ENCODE assay signal across 28 cellular contexts in genomic region chr17:76404976-76405563, GRCh38. TPM values are rescaled to one million over a fixed set of nuclear protein-coding genes. Genes with fewer than 3 reads are reported as not detected.
A peak's percentile ranks its signal among the peaks of the same experiment; 100 is the strongest.
DNase-seq lines count a peak whose midpoint lies in the region; ATAC-seq and TF ChIP-seq lines count a peak whose summit lies in the region.
"Had no signal": no experiment of that assay in that cellular context is flagged by ENCODE, and none has a peak within 500 bp of the region (broad histone marks: within the 10 kb centered on the region; RNA-seq: fewer than 3 reads in every experiment).

No MANE protein-coding gene starts in this region.

- no peak overlapping the region for H3K14ac ChIP-seq in neuronal stem cell (ENCODE audit: low read length)

- H3K27me3 Mint-ChIP-seq in activated naive CD4-positive, alpha-beta T cell treated with anti-CD3 and anti-CD28 coated beads, Interleukin-2, amount 10 ng/mL, durations not matched to agents 7 days and 5 days: no peaks in the 10 kb centered on the region
- no peaks in the 10 kb centered on the region for H3K27me3 Mint-ChIP-seq in activated naive CD4-positive, alpha-beta T cell treated with anti-CD3 and anti-CD28 coated beads for 36 hours (ENCODE audit: low read depth)
- H3K27me3 Mint-ChIP-seq in activated CD4-positive, alpha-beta T cell treated with anti-CD3 and anti-CD28 coated beads, Interleukin-2, amount 10 ng/mL, durations not matched to agents 7 days and 5 days: no peaks in the 10 kb centered on the region
- H3K27me3 Mint-ChIP-seq: activated B cell treated with CpG ODN at 0.5 μM for 24 hours; activated naive CD8-positive, alpha-beta T cell; activated T-helper 17 cell treated with anti-CD3 and anti-CD28 coated beads, Interleukin-2, amount 50 U/mL, for 72 hours; CD8-positive, alpha-beta memory T cell; effector memory CD8-positive, alpha-beta T cell had no signal

- no peak overlapping the region for H2BK5ac ChIP-seq in neuronal stem cell (ENCODE audit: low read length)

- TF ChIP-seq CTCF in heart right ventricle (IDR thresholded peaks at IDR 0.05) (no peak), tibial nerve (IDR thresholded peaks at IDR 0.05) (no peak)

- POLR2A ChIA-PET in activated CD4-positive, alpha-beta T cell treated with anti-CD3 and anti-CD28 coated beads, Interleukin-2, amount 10 ng/mL, durations not matched to agents 7 days and 5 days (lab: Charles Lee): no interaction called here

- peak; percentile 11 for DNase-seq in activated naive CD4-positive, alpha-beta T cell treated with anti-CD3 and anti-CD28 coated beads, Interleukin-2, amount 10 ng/mL, durations not matched to agents 7 days and 5 days
- DNase-seq in activated naive CD4-positive, alpha-beta T cell treated with anti-CD3 and anti-CD28 coated beads for 36 hours: no peak
- peak in 1 of 2 donors; percentile 63 for DNase-seq in heart right ventricle
- no peak for DNase-seq in neuronal stem cell (ENCODE audit: low spot score)
- DNase-seq in tibial nerve (ENCODE audit: low spot score in 2 of 2): no peak
- no peak for DNase-seq in ureter (ENCODE audit: low spot score)
- DNase-seq in activated CD4-positive, alpha-beta T cell treated with anti-CD3 and anti-CD28 coated beads, Interleukin-2, amount 10 ng/mL, durations not matched to agents 7 days and 5 days: no peak
- no peak for DNase-seq in NCI-H1105 (lab: John Stamatoyannopoulos, UW)
- DNase-seq: activated B cell treated with CpG ODN at 0.5 μM for 24 hours; activated CD4-positive, alpha-beta T cell treated with anti-CD3 and anti-CD28 coated beads, Interleukin-2, amount 50 U/mL, for 48 hours; activated CD8-positive, alpha-beta memory T cell treated with anti-CD3 and anti-CD28 coated beads, Interleukin-2, amount 50 U/mL, for 4 hours; effector memory CD8-positive, alpha-beta T cell; foreskin keratinocyte; GOT3; hippocampal formation; NCI-H1417; NCI-H2081 treated with DMSO at 0.1 percent for 48 hours; NCI-H345; NCI-H748 treated with DMSO at 0.1 percent for 48 hours; stimulated activated CD4-positive, alpha-beta T cell treated with anti-CD3 and anti-CD28 coated beads, Interleukin-4, amount 100 ng/mL, for 4 hours; stimulated activated naive CD4-positive, alpha-beta T cell; T1000; thyroid gland had no signal

- H3K36me3 ChIP-seq in heart right ventricle (peaks cover 0 to 56% (median 9%) of the 10 kb centered on the region in 9 donors), neuronal stem cell (replicated peaks in 1 of 2; ENCODE audit: control insufficient read depth in 2 of 2, insufficient read depth in 2 of 2, low read length in 2 of 2) (peaks cover 38 to 69% of the 10 kb centered on the region in 2 donors), tibial nerve (peaks cover 3 to 35% (median 17%) of the 10 kb centered on the region in 3 donors)

- peak overlapping the region; percentile 50 for H3K23ac ChIP-seq in neuronal stem cell (ENCODE audit: low read depth, low read length, poor library complexity)

- intact Hi-C loops in activated naive CD4-positive, alpha-beta T cell treated with anti-CD3 and anti-CD28 coated beads for 36 hours (cut with micrococcal nuclease): no loop called here
- intact Hi-C loops in heart right ventricle (cut with DNase I): loop anchor here in 8 of 10 donors (5.0 to 10.0 kb wide), 6 partner anchors 47 to 300 kb away; partner anchors contain the start of genes RHBDF2 (in 3 of the 8), UBE2O (in 3 of the 8) and EXOC7 (in 1 of the 8)

- H3K27me3 ChIP-seq in heart right ventricle: no peaks in the 10 kb centered on the region
- H3K27me3 ChIP-seq in neuronal stem cell (ENCODE audit: control insufficient read depth in 3 of 3, insufficient read depth in 3 of 3, low read depth in 1 of 3, low read length in 3 of 3): peaks cover 0 to 2% (median 0%) of the 10 kb centered on the region in 3 experiments
- H3K27me3 ChIP-seq in tibial nerve: no peaks in the 10 kb centered on the region
- H3K27me3 ChIP-seq: foreskin keratinocyte, thyroid gland had no signal

- H3K4me1 Mint-ChIP-seq in activated naive CD4-positive, alpha-beta T cell treated with anti-CD3 and anti-CD28 coated beads, Interleukin-2, amount 10 ng/mL, durations not matched to agents 7 days and 5 days: peaks cover 6% of the 10 kb centered on the region
- H3K4me1 Mint-ChIP-seq in activated naive CD4-positive, alpha-beta T cell treated with anti-CD3 and anti-CD28 coated beads for 36 hours (ENCODE audit: low read depth): peaks cover 8% of the 10 kb centered on the region
- H3K4me1 Mint-ChIP-seq in activated CD4-positive, alpha-beta T cell treated with anti-CD3 and anti-CD28 coated beads, Interleukin-2, amount 10 ng/mL, durations not matched to agents 7 days and 5 days: peaks cover 6% of the 10 kb centered on the region

- H4K8ac ChIP-seq in neuronal stem cell (ENCODE audit: low read depth, low read length): no peak overlapping the region

- no peak overlapping the region for H2BK120ac ChIP-seq in neuronal stem cell (ENCODE audit: low read depth, low read length)

- H3K4me3 ChIP-seq in heart right ventricle (no peak overlapping the region), neuronal stem cell (ENCODE audit: low read length in 2 of 2) (no peak overlapping the region), tibial nerve (no peak overlapping the region)
- H3K4me3 ChIP-seq: lung, thyroid gland had no signal

- H2BK15ac ChIP-seq in neuronal stem cell (ENCODE audit: low read length): no peak overlapping the region

- no peak overlapping the region for H3K4me2 ChIP-seq in neuronal stem cell (ENCODE audit: insufficient read depth, low read length, poor library complexity, severe bottlenecking)

- no peak overlapping the region for H3K4ac ChIP-seq in neuronal stem cell (ENCODE audit: low read length)

- H3K18ac ChIP-seq in neuronal stem cell (ENCODE audit: low read length): no peak overlapping the region

- no peak overlapping the region for H2AK5ac ChIP-seq in neuronal stem cell (ENCODE audit: low read depth, low read length)

- H3K9me3 ChIP-seq in heart right ventricle: no peaks in the 10 kb centered on the region
- no peaks in the 10 kb centered on the region for H3K9me3 ChIP-seq in neuronal stem cell (replicated peaks in 1 of 2; ENCODE audit: control insufficient read depth in 2 of 2, insufficient read depth in 1 of 2, low read depth in 1 of 2, low read length in 2 of 2)
- no peaks in the 10 kb centered on the region for H3K9me3 ChIP-seq in tibial nerve
- H3K9me3 ChIP-seq: thyroid gland had no signal

- H3K79me1 ChIP-seq in neuronal stem cell (ENCODE audit: low read depth, low read length): peaks cover 4% of the 10 kb centered on the region

- H3K27ac ChIP-seq in heart right ventricle (peak overlapping the region in 9 of 10 donors; percentile 41 to 89 (median 66)), neuronal stem cell (replicated peaks; ENCODE audit: low read length) (no peak overlapping the region), tibial nerve (peak overlapping the region in 2 of 4 donors; percentile 4 to 35)
- H3K27ac ChIP-seq: 22Rv1, foreskin keratinocyte, thyroid gland had no signal

- 59 to 71% methylated on average over 25 of the region's 25 CpGs for WGBS in heart right ventricle, 2 donors
- WGBS in neuronal stem cell (ENCODE audit: extremely low coverage in 2 of 2, insufficient read length in 2 of 2, insufficient replicate concordance in 1 of 2), 2 donors: no CpG with 5 or more reads among the region's 25 CpGs
- 65 to 67% methylated on average over 25 of the region's 25 CpGs for WGBS in tibial nerve, 2 donors

- H3K4me3 Mint-ChIP-seq in activated naive CD4-positive, alpha-beta T cell treated with anti-CD3 and anti-CD28 coated beads, Interleukin-2, amount 10 ng/mL, durations not matched to agents 7 days and 5 days: no peak overlapping the region
- H3K4me3 Mint-ChIP-seq in activated naive CD4-positive, alpha-beta T cell treated with anti-CD3 and anti-CD28 coated beads for 36 hours: no peak overlapping the region
- H3K4me3 Mint-ChIP-seq in activated CD4-positive, alpha-beta T cell treated with anti-CD3 and anti-CD28 coated beads, Interleukin-2, amount 10 ng/mL, durations not matched to agents 7 days and 5 days: no peak overlapping the region
- H3K4me3 Mint-ChIP-seq: activated B cell treated with CpG ODN at 0.5 μM for 24 hours; activated naive CD8-positive, alpha-beta T cell; activated T-helper 17 cell treated with anti-CD3 and anti-CD28 coated beads, Interleukin-2, amount 50 U/mL, for 72 hours; CD8-positive, alpha-beta memory T cell; effector memory CD8-positive, alpha-beta T cell had no signal

- H3K4me1 ChIP-seq in heart right ventricle (peaks cover 24 to 77% (median 39%) of the 10 kb centered on the region in 9 donors), neuronal stem cell (ENCODE audit: control insufficient read depth in 2 of 2, insufficient read depth in 1 of 2, low read depth in 1 of 2, low read length in 2 of 2) (no peaks in the 10 kb centered on the region), tibial nerve (peaks cover 0 to 36% (median 3%) of the 10 kb centered on the region in 4 donors)
- H3K4me1 ChIP-seq: foreskin keratinocyte had no signal

- CTCF ChIA-PET in activated naive CD4-positive, alpha-beta T cell treated with anti-CD3 and anti-CD28 coated beads, Interleukin-2, amount 10 ng/mL, durations not matched to agents 7 days and 5 days (lab: Charles Lee): interaction anchor here (1.0 kb wide), 1 partner anchor 62 kb away, joined by 3 read pairs; no protein-coding TSS in a partner anchor
- CTCF ChIA-PET in activated naive CD4-positive, alpha-beta T cell treated with anti-CD3 and anti-CD28 coated beads for 36 hours (lab: Charles Lee): interaction anchor here (0.5 to 1.7 kb wide), 5 partner anchors 19 to 106 kb away, joined by 3 to 5 read pairs (median 4); partner anchors contain the start of gene AANAT
- CTCF ChIA-PET in activated CD4-positive, alpha-beta T cell treated with anti-CD3 and anti-CD28 coated beads, Interleukin-2, amount 10 ng/mL, durations not matched to agents 7 days and 5 days (lab: Charles Lee): interaction anchor here (1.1 to 1.6 kb wide), 2 partner anchors 18 to 19 kb away, joined by 4 to 7 read pairs; no protein-coding TSS in a partner anchor

- TF ChIP-seq EP300 in tibial nerve (IDR thresholded peaks at IDR 0.05): no peak

- no peak overlapping the region for H2AFZ ChIP-seq in neuronal stem cell (ENCODE audit: low read length)

- no peaks in the 10 kb centered on the region for H3K9me3 Mint-ChIP-seq in activated naive CD4-positive, alpha-beta T cell treated with anti-CD3 and anti-CD28 coated beads, Interleukin-2, amount 10 ng/mL, durations not matched to agents 7 days and 5 days
- H3K9me3 Mint-ChIP-seq in activated naive CD4-positive, alpha-beta T cell treated with anti-CD3 and anti-CD28 coated beads for 36 hours: no peaks in the 10 kb centered on the region
- no peaks in the 10 kb centered on the region for H3K9me3 Mint-ChIP-seq in activated CD4-positive, alpha-beta T cell treated with anti-CD3 and anti-CD28 coated beads, Interleukin-2, amount 10 ng/mL, durations not matched to agents 7 days and 5 days
- H3K9me3 Mint-ChIP-seq: activated B cell treated with CpG ODN at 0.5 μM for 24 hours; activated T-helper 17 cell treated with anti-CD3 and anti-CD28 coated beads, Interleukin-2, amount 50 U/mL, for 72 hours; CD8-positive, alpha-beta memory T cell; effector memory CD8-positive, alpha-beta T cell had no signal

- H2BK12ac ChIP-seq in neuronal stem cell (ENCODE audit: low read length): no peak overlapping the region

- H3K36me3 Mint-ChIP-seq in activated naive CD4-positive, alpha-beta T cell treated with anti-CD3 and anti-CD28 coated beads, Interleukin-2, amount 10 ng/mL, durations not matched to agents 7 days and 5 days: peaks cover 33% of the 10 kb centered on the region
- H3K36me3 Mint-ChIP-seq in activated naive CD4-positive, alpha-beta T cell treated with anti-CD3 and anti-CD28 coated beads for 36 hours (ENCODE audit: low read depth): peaks cover 22% of the 10 kb centered on the region
- peaks cover 11% of the 10 kb centered on the region for H3K36me3 Mint-ChIP-seq in activated CD4-positive, alpha-beta T cell treated with anti-CD3 and anti-CD28 coated beads, Interleukin-2, amount 10 ng/mL, durations not matched to agents 7 days and 5 days (ENCODE audit: low read depth)

- ATAC-seq in heart right ventricle: peak; percentile 40 to 67 (median 52)
- ATAC-seq: activated T-helper 17 cell treated with anti-CD3 and anti-CD28 coated beads, Interleukin-2, amount 50 U/mL, for 72 hours; effector memory CD8-positive, alpha-beta T cell; foreskin keratinocyte had no signal

- no peak overlapping the region for H3K27ac Mint-ChIP-seq in activated naive CD4-positive, alpha-beta T cell treated with anti-CD3 and anti-CD28 coated beads, Interleukin-2, amount 10 ng/mL, durations not matched to agents 7 days and 5 days
- no peak overlapping the region for H3K27ac Mint-ChIP-seq in activated naive CD4-positive, alpha-beta T cell treated with anti-CD3 and anti-CD28 coated beads for 36 hours
- no peak overlapping the region for H3K27ac Mint-ChIP-seq in activated CD4-positive, alpha-beta T cell treated with anti-CD3 and anti-CD28 coated beads, Interleukin-2, amount 10 ng/mL, durations not matched to agents 7 days and 5 days
- H3K27ac Mint-ChIP-seq: activated B cell treated with CpG ODN at 0.5 μM for 24 hours; activated naive CD8-positive, alpha-beta T cell; effector memory CD8-positive, alpha-beta T cell had no signal

- no peak for TF ChIP-seq POLR2A in tibial nerve (IDR thresholded peaks at IDR 0.05)

- H3K9ac ChIP-seq in neuronal stem cell (ENCODE audit: low read depth, low read length, poor library complexity): peak overlapping the region; percentile 66

- H4K91ac ChIP-seq in neuronal stem cell (ENCODE audit: low read depth, low read length, poor library complexity): no peak overlapping the region

RNA-seq across cellular contexts. Expression of gene SPHK1, which starts 20.7 kb away (rescaled TPM):
- 1 to 10 TPM; 9.0 to 9.2 TPM for total RNA-seq in activated naive CD4-positive, alpha-beta T cell treated with anti-CD3 and anti-CD28 coated beads for 36 hours
- total RNA-seq in heart right ventricle (10 to 100 TPM in 2 of 10 donors, 1 to 10 TPM in 8; 1.7 to 17.3 (median 3.2) TPM), tibial nerve (10 to 100 TPM; 16.7 to 50.1 (median 27.8) TPM), ureter (3.1 TPM)
- polyA plus RNA-seq in heart right ventricle: 10 to 100 TPM in 1 of 2 donors, 1 to 10 TPM in 1; 3.5 to 20.8 TPM
- 13.3 TPM for polyA plus RNA-seq in neuronal stem cell (2013, experiment 1 of 2)
- polyA plus RNA-seq in neuronal stem cell (2013, experiment 2 of 2): 13.0 TPM
- total RNA-seq in activated CD4-positive, alpha-beta T cell treated with anti-CD3 and anti-CD28 coated beads, Interleukin-2, amount 10 ng/mL, durations not matched to agents 7 days and 5 days: 1 to 10 TPM; 1.4 to 1.6 TPM

RNA-seq across cellular contexts. Expression of gene UBE2O, which starts 47.9 kb away (rescaled TPM):
- 10 to 100 TPM; 18.8 TPM for total RNA-seq in activated naive CD4-positive, alpha-beta T cell treated with anti-CD3 and anti-CD28 coated beads for 36 hours
- total RNA-seq in heart right ventricle (10 to 100 TPM; 31.0 to 39.0 (median 36.9) TPM), tibial nerve (10 to 100 TPM; 16.0 to 38.7 (median 20.7) TPM), ureter (30.3 TPM)
- 10 to 100 TPM in 1 of 2 donors, 1 to 10 TPM in 1; 9.1 to 22.5 TPM for polyA plus RNA-seq in heart right ventricle
- polyA plus RNA-seq in neuronal stem cell (2013, experiment 1 of 2): 17.1 TPM
- polyA plus RNA-seq in neuronal stem cell (2013, experiment 2 of 2): 16.9 TPM
- 10 to 100 TPM; 30.5 to 31.3 TPM for total RNA-seq in activated CD4-positive, alpha-beta T cell treated with anti-CD3 and anti-CD28 coated beads, Interleukin-2, amount 10 ng/mL, durations not matched to agents 7 days and 5 days

RNA-seq across cellular contexts. Expression of gene PRPSAP1, which starts 51.4 kb away (rescaled TPM):
- 10 to 100 TPM; 30.1 to 33.3 TPM for total RNA-seq in activated naive CD4-positive, alpha-beta T cell treated with anti-CD3 and anti-CD28 coated beads for 36 hours
- total RNA-seq in heart right ventricle (10 to 100 TPM; 27.6 to 43.7 (median 34.7) TPM), tibial nerve (100 to 1,000 TPM in 2 of 4 donors, 10 to 100 TPM in 2; 66.8 to 108 (median 96.2) TPM), ureter (40.1 TPM)
- polyA plus RNA-seq in heart right ventricle: 10 to 100 TPM; 26.4 to 30.5 TPM
- 51.3 TPM for polyA plus RNA-seq in neuronal stem cell (2013, experiment 1 of 2)
- polyA plus RNA-seq in neuronal stem cell (2013, experiment 2 of 2): 47.7 TPM
- total RNA-seq in activated CD4-positive, alpha-beta T cell treated with anti-CD3 and anti-CD28 coated beads, Interleukin-2, amount 10 ng/mL, durations not matched to agents 7 days and 5 days: 10 to 100 TPM; 58.7 to 63.0 TPM
